Comparison of ENCODE assay signal across 22 cellular contexts in genomic region chr10:68107651-68108449, GRCh38. TPM values are rescaled to one million over a fixed set of nuclear protein-coding genes. Genes with fewer than 3 reads are reported as not detected.
A peak's percentile ranks its signal among the peaks of the same experiment; 100 is the strongest.
DNase-seq lines count a peak whose midpoint lies in the region; ATAC-seq, FAIRE-seq and TF ChIP-seq lines count a peak whose summit lies in the region.
"Had no signal": no experiment of that assay in that cellular context is flagged by ENCODE, and none has a peak within 500 bp of the region (broad histone marks: within the 10 kb centered on the region; RNA-seq: fewer than 3 reads in every experiment).

No MANE protein-coding gene starts in this region.

- H3K36me3 ChIP-seq in HepG2 (replicated peaks in 1 of 2; ENCODE audit: control insufficient read depth in 1 of 2, insufficient read depth in 2 of 2, low read length in 2 of 2) = no peaks in the 10 kb centered on the region
- no peaks in the 10 kb centered on the region for H3K36me3 ChIP-seq in right lobe of liver
- no peaks in the 10 kb centered on the region for H3K36me3 ChIP-seq in astrocyte (ENCODE audit: insufficient read depth, low read length)
- H3K36me3 ChIP-seq in psoas muscle (ENCODE audit: insufficient read depth in 1 of 2, low read depth in 1 of 2) = peaks cover 0 to 11% of the 10 kb centered on the region in 2 donors
- H3K36me3 ChIP-seq in Caco-2 (ENCODE audit: control insufficient read depth, insufficient read depth, low read length) = no peaks in the 10 kb centered on the region
- H3K36me3 ChIP-seq: BLaER1 treated with 17β-estradiol and CSF1 and Interleukin-3, amounts not matched to agents 10 nM and 100 nM; HAP-1 had no signal

- BruUV-seq in HepG2 (replicated peaks; lab: Mats Ljungman, UMichigan) (no TSS peak), Caco-2 (replicated peaks; lab: Mats Ljungman, UMichigan) (no TSS peak)

- H3K27me3 Mint-ChIP-seq in astrocyte (ENCODE audit: low read depth, unreplicated experiment) (no peaks in the 10 kb centered on the region), Caco-2 (ENCODE audit: insufficient read depth, unreplicated experiment) (no peaks in the 10 kb centered on the region)

- intact Hi-C loops in HepG2 (cut with micrococcal nuclease; ENCODE audit: unreplicated experiment) (no loop called here), right lobe of liver (cut with DNase I) (no loop called here), psoas muscle (cut with DNase I) (loop anchor here in 1 of 2 donors (2.0 kb wide), 1 partner anchor 19 kb away; no protein-coding TSS in a partner anchor), posterior cingulate gyrus (cut with DNase I) (no loop called here), Caco-2 (cut with micrococcal nuclease; ENCODE audit: unreplicated experiment) (no loop called here)

- peaks cover 18% of the 10 kb centered on the region for H3K4me1 Mint-ChIP-seq in astrocyte (ENCODE audit: low read depth, unreplicated experiment)
- peaks cover 8% of the 10 kb centered on the region for H3K4me1 Mint-ChIP-seq in Caco-2 (ENCODE audit: low read depth, unreplicated experiment)
- H3K4me1 Mint-ChIP-seq: CD8-positive, alpha-beta memory T cell had no signal

- no peak for ATAC-seq in HepG2
- no peak for ATAC-seq in right lobe of liver
- ATAC-seq in psoas muscle = no peak
- ATAC-seq in GM21423 (IDR thresholded peaks at IDR 0.05; ENCODE audit: unreplicated experiment) = no peak

- no peak for TF ChIP-seq POLR2A in HepG2 (IDR thresholded peaks at IDR 0.05; ENCODE audit: insufficient read depth in 1 of 2, low read depth in 2 of 2, low read length in 2 of 2)
- TF ChIP-seq POLR2A in right lobe of liver (IDR thresholded peaks at IDR 0.05) = no peak

- TF ChIP-seq RAD21 in HepG2 (CRISPR knock-in tag; IDR thresholded peaks at IDR 0.05) = no peak

- H3K27me3 ChIP-seq in HepG2 (ENCODE audit: control insufficient read depth in 1 of 2, insufficient read depth in 2 of 2, low read length in 2 of 2) (peaks cover 0 to 3% of the 10 kb centered on the region in 2 experiments; a peak in 1 of 5 replicates), right lobe of liver (no peaks in the 10 kb centered on the region), astrocyte (ENCODE audit: insufficient read depth, low read length) (no peaks in the 10 kb centered on the region), psoas muscle (ENCODE audit: insufficient read depth in 3 of 3, low read length in 2 of 3) (no peaks in the 10 kb centered on the region), Caco-2 (replicated peaks; ENCODE audit: control insufficient read depth, insufficient read depth, low read length) (no peaks in the 10 kb centered on the region)
- H3K27me3 ChIP-seq: BLaER1 treated with 17β-estradiol and CSF1 and Interleukin-3, amounts not matched to agents 10 nM and 100 nM had no signal

- H3K36me3 Mint-ChIP-seq in astrocyte (ENCODE audit: low read depth, unreplicated experiment) (no peaks in the 10 kb centered on the region), Caco-2 (ENCODE audit: insufficient read depth, unreplicated experiment) (no peaks in the 10 kb centered on the region)
- H3K36me3 Mint-ChIP-seq: CD8-positive, alpha-beta memory T cell had no signal

- H3K4me2 ChIP-seq in HepG2 (ENCODE audit: low read depth, low read length) (no peak overlapping the region), astrocyte (ENCODE audit: low read length) (peak overlapping the region; percentile 10)
- H3K4me2 ChIP-seq: BLaER1 treated with 17β-estradiol and CSF1 and Interleukin-3, amounts not matched to agents 10 nM and 100 nM had no signal

- no peaks in the 10 kb centered on the region for H4K20me1 ChIP-seq in HepG2 (ENCODE audit: insufficient read depth, low read length)
- H4K20me1 ChIP-seq in astrocyte (ENCODE audit: insufficient read depth, low read length) = no peaks in the 10 kb centered on the region
- H4K20me1 ChIP-seq: BLaER1 treated with 17β-estradiol and CSF1 and Interleukin-3, amounts not matched to agents 10 nM and 100 nM had no signal

- FAIRE-seq in HepG2 (lab: Jason Lieb, UNC) = no peak
- FAIRE-seq in astrocyte (lab: Jason Lieb, UNC) = no peak
- FAIRE-seq: D721Med, GM12891, GM19239, HTR-8/SVneo had no signal

- no peak overlapping the region for H3K4me3 Mint-ChIP-seq in astrocyte (ENCODE audit: unreplicated experiment)
- H3K4me3 Mint-ChIP-seq in Caco-2 (ENCODE audit: unreplicated experiment) = no peak overlapping the region
- H3K4me3 Mint-ChIP-seq: CD8-positive, alpha-beta memory T cell had no signal

- 0 out of 2 replicates have a peak, but pooled peaks cover 6% of the 10 kb centered on the region for H3K4me1 ChIP-seq in HepG2 (ENCODE audit: insufficient read depth, low read length)
- peaks cover 0 to 9% (median 0%) of the 10 kb centered on the region in 4 donors for H3K4me1 ChIP-seq in right lobe of liver
- H3K4me1 ChIP-seq in astrocyte (ENCODE audit: insufficient read depth, low read length) = peaks cover 16% of the 10 kb centered on the region
- peaks cover 24% of the 10 kb centered on the region for H3K4me1 ChIP-seq in psoas muscle
- H3K4me1 ChIP-seq in Caco-2 = peaks cover 8% of the 10 kb centered on the region
- H3K4me1 ChIP-seq: BLaER1 treated with 17β-estradiol and CSF1 and Interleukin-3, amounts not matched to agents 10 nM and 100 nM had no signal

- 39% methylated on average over 4 of the region's 4 CpGs for WGBS in HepG2 (ENCODE audit: low lambda C conversion rate)
- 84% methylated on average over 4 of the region's 4 CpGs for WGBS in right lobe of liver (ENCODE audit: insufficient coverage, low coverage, low lambda C conversion rate, missing lambda C conversion rate)
- WGBS in psoas muscle, 3 donors = 26 to 56% (median 29%) methylated on average over 4 of the region's 4 CpGs

- H3K27ac ChIP-seq in HepG2 (ENCODE audit: extremely low read length, insufficient read depth, low read length) = no peak overlapping the region
- H3K27ac ChIP-seq in right lobe of liver = no peak overlapping the region
- no peak overlapping the region for H3K27ac ChIP-seq in astrocyte (ENCODE audit: low read depth, low read length)
- H3K27ac ChIP-seq in psoas muscle = peak overlapping the region; percentile 85
- H3K27ac ChIP-seq: BLaER1 treated with 17β-estradiol and CSF1 and Interleukin-3, amounts not matched to agents 10 nM and 100 nM; RWPE1 had no signal

- POLR2A ChIA-PET in HepG2 (lab: Yijun Ruan, JAX) (no interaction called here), Caco-2 (lab: Charles Lee) (no interaction called here)

- H3K4me3 ChIP-seq in HepG2 (replicated peaks in 1 of 3; ENCODE audit: insufficient read depth in 1 of 3, low read depth in 2 of 3, low read length in 3 of 3) = no peak overlapping the region
- no peak overlapping the region for H3K4me3 ChIP-seq in right lobe of liver
- no peak overlapping the region for H3K4me3 ChIP-seq in astrocyte (ENCODE audit: insufficient read depth, low read depth, low read length)
- H3K4me3 ChIP-seq in psoas muscle = peak overlapping the region; percentile 75
- no peak overlapping the region for H3K4me3 ChIP-seq in Caco-2 (ENCODE audit: low read depth, low read length)
- H3K4me3 ChIP-seq: BLaER1 treated with 17β-estradiol and CSF1 and Interleukin-3, amounts not matched to agents 10 nM and 100 nM; HAP-1 had no signal

- DNase-seq in HepG2 (ENCODE audit: low spot score) (no peak), right lobe of liver (no peak), astrocyte (ENCODE audit: low read depth) (no peak), psoas muscle (no peak), NCI-H1092 (lab: John Stamatoyannopoulos, UW) (no peak), posterior cingulate gyrus (no peak), Caco-2 (no peak)
- DNase-seq: 8988T; CD8-positive, alpha-beta memory T cell; NCI-H1105 treated with DMSO at 0.1 percent for 48 hours; NCI-H1694 treated with DMSO at 0.1 percent for 48 hours; NCI-H510A; NCI-H748 treated with DMSO at 0.1 percent for 48 hours; SIG-M5 had no signal

- TF ChIP-seq EP300 in HepG2 (IDR thresholded peaks at IDR 0.05; ENCODE audit: low read depth in 2 of 2, low read length in 2 of 2) (no peak), HepG2 (CRISPR knock-in tag; IDR thresholded peaks at IDR 0.05; ENCODE audit: borderline replicate concordance) (no peak)

- H3K9me3 Mint-ChIP-seq in astrocyte (ENCODE audit: unreplicated experiment) (no peaks in the 10 kb centered on the region), Caco-2 (ENCODE audit: unreplicated experiment) (no peaks in the 10 kb centered on the region)
- H3K9me3 Mint-ChIP-seq: CD8-positive, alpha-beta memory T cell had no signal

- H3K9me3 ChIP-seq in HepG2 (ENCODE audit: low read length) = no peaks in the 10 kb centered on the region
- no peaks in the 10 kb centered on the region for H3K9me3 ChIP-seq in right lobe of liver
- H3K9me3 ChIP-seq in astrocyte (ENCODE audit: insufficient read depth, low read depth, low read length) = no peaks in the 10 kb centered on the region
- no peaks in the 10 kb centered on the region for H3K9me3 ChIP-seq in psoas muscle
- H3K9me3 ChIP-seq in Caco-2 = no peaks in the 10 kb centered on the region
- H3K9me3 ChIP-seq: BLaER1 treated with 17β-estradiol and CSF1 and Interleukin-3, amounts not matched to agents 10 nM and 100 nM; HAP-1 had no signal

- CTCF ChIA-PET in HepG2 (lab: Yijun Ruan, JAX; ENCODE audit: low intra/inter-chr PET ratio, low total read pairs) (no interaction called here), Caco-2 (lab: Charles Lee) (no interaction called here)

- H3K27ac Mint-ChIP-seq in astrocyte (ENCODE audit: unreplicated experiment) (no peak overlapping the region), Caco-2 (ENCODE audit: unreplicated experiment) (no peak overlapping the region)
- H3K27ac Mint-ChIP-seq: CD8-positive, alpha-beta memory T cell had no signal

- H3K79me2 ChIP-seq in HepG2 (ENCODE audit: insufficient read depth, low read length) (no peaks in the 10 kb centered on the region), astrocyte (ENCODE audit: insufficient read depth, low read length) (no peaks in the 10 kb centered on the region)

- H2AFZ ChIP-seq in HepG2 (ENCODE audit: low read length) (no peak overlapping the region), astrocyte (ENCODE audit: low read depth, low read length) (no peak overlapping the region)

- in situ Hi-C loops in HepG2 (cut with HindIII; ENCODE audit: extremely low pct_ligation_motif_present, low pct_unique_long_range_greater_than_20kb) = no loop called here

- H3K9ac ChIP-seq in HepG2 (ENCODE audit: insufficient read depth, low read depth, low read length) (no peak overlapping the region), astrocyte (ENCODE audit: low read length) (no peak overlapping the region)
- H3K9ac ChIP-seq: BLaER1 treated with 17β-estradiol and CSF1 and Interleukin-3, amounts not matched to agents 10 nM and 100 nM had no signal

- TF ChIP-seq CTCF in HepG2 (CRISPR knock-in tag; IDR thresholded peaks at IDR 0.05) (no peak), right lobe of liver (IDR thresholded peaks at IDR 0.05) (no peak), astrocyte (IDR thresholded peaks at IDR 0.05; ENCODE audit: insufficient read depth, low read depth, low read length) (no peak), psoas muscle (IDR thresholded peaks at IDR 0.05) (no peak), Caco-2 (IDR thresholded peaks at IDR 0.05; ENCODE audit: insufficient read depth in 1 of 2, low read depth in 1 of 2, low read length in 1 of 2, severe bottlenecking in 1 of 2, unreplicated experiment in 1 of 2) (no peak)

RNA-seq across cellular contexts. Expression of gene MYPN, which starts 1.4 kb away (rescaled TPM):
- total RNA-seq in HepG2 (2016; rRNA removed; fragmentation: Illumina TruSeq; extraction: Trizol) (not detected in 2 replicates), right lobe of liver (under 1 TPM in 4 of 6 experiments, not detected in 2; 0.07 to 0.31 (median 0.10) TPM), astrocyte (0.11 and 0.14 TPM in 2 replicates), psoas muscle (100 to 1,000 TPM; 216 to 376 (median 312) TPM), Caco-2 (2022) (not detected in 2 replicates)
- total RNA-seq in HepG2 (2016; cell fraction: cytosol; rRNA removed; fragmentation: Illumina TruSeq; extraction: Trizol; ENCODE audit: low read depth) = not detected in 2 replicates
- 0.04 TPM in 1 of 2 replicates, not detected in the other for total RNA-seq in HepG2 (2016; cell fraction: insoluble cytoplasmic fraction; rRNA removed; fragmentation: Illumina TruSeq; extraction: Trizol)
- not detected in 2 replicates for total RNA-seq in HepG2 (2016; cell fraction: membrane; rRNA removed; fragmentation: Illumina TruSeq; extraction: Trizol)
- total RNA-seq in HepG2 (2016; cell fraction: nucleus; rRNA removed; fragmentation: Illumina TruSeq; extraction: Trizol) = not detected in 2 replicates
- polyA plus RNA-seq in HepG2 (2011; rRNA removed) (0.01 TPM in 1 of 2 replicates, not detected in the other), psoas muscle (100 to 1,000 TPM in 1 of 3 donors, 10 to 100 TPM in 2; 24.3 to 117 (median 97.4) TPM)
- 0.01 TPM in 1 of 2 replicates, not detected in the other for polyA plus RNA-seq in HepG2 (2011; cell fraction: cytosol; rRNA removed)
- not detected in 2 replicates for polyA plus RNA-seq in HepG2 (2011; cell fraction: nucleus; rRNA removed)
- polyA plus RNA-seq in HepG2 (2012) = not detected in 2 replicates
- not detected in 2 replicates for polyA plus RNA-seq in HepG2 (2016; cell fraction: cytosol; fragmentation: Illumina TruSeq; extraction: Trizol; ENCODE audit: low read depth)
- not detected in 2 replicates for polyA plus RNA-seq in HepG2 (2016; cell fraction: insoluble cytoplasmic fraction; fragmentation: Illumina TruSeq; extraction: Trizol; ENCODE audit: low read depth)
- polyA plus RNA-seq in HepG2 (2016; cell fraction: membrane; fragmentation: Illumina TruSeq; extraction: Trizol; ENCODE audit: low read depth) = not detected in 2 replicates
- not detected in 2 replicates for polyA plus RNA-seq in HepG2 (2016; cell fraction: nucleus; fragmentation: Illumina TruSeq; extraction: Trizol; ENCODE audit: insufficient read depth, low read depth)
- polyA minus RNA-seq in HepG2 (2011; rRNA and poly(A)+ RNA removed; ENCODE audit: low replicate concordance) = 77.2 TPM in 1 of 2 replicates, not detected in the other
- 0.18 and 0.20 TPM in 2 replicates for polyA minus RNA-seq in HepG2 (2011; cell fraction: cytosol; rRNA and poly(A)+ RNA removed)
- 0.12 and 0.26 TPM in 2 replicates for polyA minus RNA-seq in HepG2 (2011; cell fraction: nucleus; rRNA and poly(A)+ RNA removed)
- total RNA-seq: CD8-positive, alpha-beta memory T cell had no signal
- polyA plus RNA-seq: CD8-positive, alpha-beta memory T cell had no signal

RNA-seq across cellular contexts. Expression of gene HERC4, which starts 32.8 kb away (rescaled TPM):
- total RNA-seq in HepG2 (2016; rRNA removed; fragmentation: Illumina TruSeq; extraction: Trizol) (20.0 and 20.2 TPM in 2 replicates), right lobe of liver (10 to 100 TPM; 17.6 to 32.2 (median 26.9) TPM), astrocyte (48.2 and 56.9 TPM in 2 replicates), psoas muscle (10 to 100 TPM; 15.1 to 29.4 (median 20.6) TPM), Caco-2 (2022) (59.4 and 65.2 TPM in 2 replicates)
- total RNA-seq in HepG2 (2016; cell fraction: cytosol; rRNA removed; fragmentation: Illumina TruSeq; extraction: Trizol; ENCODE audit: low read depth) = 13.3 and 16.7 TPM in 2 replicates
- total RNA-seq in HepG2 (2016; cell fraction: insoluble cytoplasmic fraction; rRNA removed; fragmentation: Illumina TruSeq; extraction: Trizol) = 19.5 and 21.2 TPM in 2 replicates
- total RNA-seq in HepG2 (2016; cell fraction: membrane; rRNA removed; fragmentation: Illumina TruSeq; extraction: Trizol) = 12.0 and 14.9 TPM in 2 replicates
- total RNA-seq in HepG2 (2016; cell fraction: nucleus; rRNA removed; fragmentation: Illumina TruSeq; extraction: Trizol) = 40.9 and 41.7 TPM in 2 replicates
- polyA plus RNA-seq in HepG2 (2011; rRNA removed) (9.8 and 10.1 TPM in 2 replicates), psoas muscle (10 to 100 TPM in 2 of 3 donors, 1 to 10 TPM in 1; 8.8 to 23.7 (median 17.6) TPM)
- polyA plus RNA-seq in HepG2 (2011; cell fraction: cytosol; rRNA removed) = 2.5 and 4.7 TPM in 2 replicates
- polyA plus RNA-seq in HepG2 (2011; cell fraction: nucleus; rRNA removed) = 12.8 and 18.8 TPM in 2 replicates
- polyA plus RNA-seq in HepG2 (2012) = 15.3 and 17.7 TPM in 2 replicates
- 1.1 and 1.4 TPM in 2 replicates for polyA plus RNA-seq in HepG2 (2016; cell fraction: cytosol; fragmentation: Illumina TruSeq; extraction: Trizol; ENCODE audit: low read depth)
- 14.6 and 14.9 TPM in 2 replicates for polyA plus RNA-seq in HepG2 (2016; cell fraction: insoluble cytoplasmic fraction; fragmentation: Illumina TruSeq; extraction: Trizol; ENCODE audit: low read depth)
- 1.9 and 2.3 TPM in 2 replicates for polyA plus RNA-seq in HepG2 (2016; cell fraction: membrane; fragmentation: Illumina TruSeq; extraction: Trizol; ENCODE audit: low read depth)
- 30.2 and 36.2 TPM in 2 replicates for polyA plus RNA-seq in HepG2 (2016; cell fraction: nucleus; fragmentation: Illumina TruSeq; extraction: Trizol; ENCODE audit: insufficient read depth, low read depth)
- 6.1 and 29.6 TPM in 2 replicates for polyA minus RNA-seq in HepG2 (2011; rRNA and poly(A)+ RNA removed; ENCODE audit: low replicate concordance)
- polyA minus RNA-seq in HepG2 (2011; cell fraction: cytosol; rRNA and poly(A)+ RNA removed) = 10.3 and 11.3 TPM in 2 replicates
- 79.1 and 80.8 TPM in 2 replicates for polyA minus RNA-seq in HepG2 (2011; cell fraction: nucleus; rRNA and poly(A)+ RNA removed)

Comparison
In these comparisons a context has a peak if more than half of its experiments do, and no peak if none do; other contexts are left out.
1. RNA of gene MYPN, which starts 1.4 kb away (total RNA-seq): 216 to 376 TPM in psoas muscle; 0.11 to 0.14 TPM in astrocyte, 0.07 to 0.31 TPM in right lobe of liver, not detected in Caco-2 and 0.04 TPM in HepG2; every median in the first group is over 100 times any median in the second.